In the genomic region with DNA sequence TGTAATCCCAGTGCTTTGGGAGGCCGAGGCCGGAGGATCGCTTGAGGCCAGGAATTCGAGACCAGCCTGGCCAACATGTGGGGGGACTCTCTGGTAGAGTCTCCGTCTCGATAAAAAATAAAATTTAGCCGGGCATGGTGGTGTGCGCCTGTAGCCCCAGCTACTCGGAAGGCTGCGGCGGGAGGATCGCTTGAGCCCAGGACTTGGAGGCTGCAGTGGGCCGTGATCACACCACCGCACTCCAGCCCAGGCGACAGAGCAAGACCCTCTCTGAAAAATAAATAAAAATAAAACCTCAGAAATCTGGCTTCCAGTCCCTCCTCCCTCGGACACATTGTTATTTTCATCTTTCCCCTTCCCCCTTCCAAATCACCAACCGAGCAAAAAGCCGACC, we compare ENCODE assay signal across 6 cellular contexts. TPM values are rescaled to one million over a fixed set of nuclear protein-coding genes. Genes with fewer than 3 reads are reported as not detected.
DNase-seq lines count a peak whose midpoint lies in the region; ATAC-seq, FAIRE-seq and TF ChIP-seq lines count a peak whose summit lies in the region.

No MANE protein-coding gene starts in this region.

- H3K36me3 ChIP-seq in bronchial epithelial cell (ENCODE audit: control insufficient read depth, insufficient read depth, low read length) (peaks cover 30% of the 10 kb centered on the region), neutrophil (peaks cover 40% of the 10 kb centered on the region)

- H3K27ac ChIP-seq in AG04450 (ENCODE audit: low read depth, low read length): peak overlapping the region; percentile 77
- H3K27ac ChIP-seq in neutrophil: peak overlapping the region; percentile 96

- no peak for DNase-seq in AG04450 (ENCODE audit: low read depth, low spot score)
- no peak for DNase-seq in bronchial epithelial cell (ENCODE audit: low read depth)
- DNase-seq in retina: no peak

- ATAC-seq in HG03045 (IDR thresholded peaks at IDR 0.05; ENCODE audit: unreplicated experiment) (peak; percentile 9), HG03095 (IDR thresholded peaks at IDR 0.05; ENCODE audit: unreplicated experiment) (no peak)

- no peaks in the 10 kb centered on the region for H3K27me3 ChIP-seq in AG04450 (ENCODE audit: control insufficient read depth, insufficient read depth, low read length)
- no peaks in the 10 kb centered on the region for H3K27me3 ChIP-seq in bronchial epithelial cell (ENCODE audit: control insufficient read depth, insufficient read depth, low read length)
- H3K27me3 ChIP-seq in neutrophil: no peaks in the 10 kb centered on the region

- FAIRE-seq in bronchial epithelial cell (lab: Jason Lieb, UNC): no peak

- TF ChIP-seq CTCF in AG04450 (IDR thresholded peaks at IDR 0.05; ENCODE audit: low read depth, low read length) (no peak), bronchial epithelial cell (IDR thresholded peaks at IDR 0.05; ENCODE audit: insufficient read depth, low read length, severe bottlenecking) (no peak), neutrophil (IDR thresholded peaks at IDR 0.05) (no peak)

- H3K4me3 ChIP-seq in AG04450 (ENCODE audit: low read depth, low read length) (peak overlapping the region; percentile 79), bronchial epithelial cell (ENCODE audit: low read depth, low read length) (peak overlapping the region; percentile 71), neutrophil (ENCODE audit: low read depth in 1 of 2, low read length in 1 of 2) (peak overlapping the region; percentile 74 to 87)

- peaks cover 32 to 40% of the 10 kb centered on the region in 2 experiments for H3K4me1 ChIP-seq in neutrophil (ENCODE audit: control insufficient read depth in 1 of 2, insufficient read depth in 1 of 2, low read depth in 1 of 2, low read length in 1 of 2)

- POLR2A ChIA-PET in AG04450 (lab: Yijun Ruan, JAX): interaction anchor here (0.6 to 2.0 kb wide), 7 partner anchors 11 to 73 kb away, joined by 3 to 8 read pairs (median 4); partner anchors contain the start of genes ETHE1, PINLYP, XRCC1 and ZNF575

- CTCF ChIA-PET in AG04450 (lab: Charles Lee): interaction anchor here (1.7 to 4.2 kb wide), 3 partner anchors 39 to 73 kb away, joined by 6 to 52 read pairs (median 42); partner anchors contain the start of gene ZNF575

- peaks cover 5% of the 10 kb centered on the region; the same call in 1 of the 2 replicates for H3K9me3 ChIP-seq in AG04450 (ENCODE audit: control insufficient read depth, insufficient read depth, low read length)
- H3K9me3 ChIP-seq in neutrophil: no peaks in the 10 kb centered on the region

RNA-seq across cellular contexts. Expression of gene IRGQ, which starts 0.3 kb away (rescaled TPM):
- polyA plus RNA-seq in AG04450 (2011; rRNA removed): 11.2 and 11.6 TPM in 2 replicates
- polyA minus RNA-seq in AG04450 (2011; rRNA and poly(A)+ RNA removed): 15.1 and 18.8 TPM in 2 replicates
- total RNA-seq in bronchial epithelial cell: 15.9 and 19.5 TPM in 2 replicates

RNA-seq across cellular contexts. Expression of gene ZNF576, which starts 0.8 kb away (rescaled TPM):
- polyA plus RNA-seq in AG04450 (2011; rRNA removed): 9.3 and 11.3 TPM in 2 replicates
- polyA minus RNA-seq in AG04450 (2011; rRNA and poly(A)+ RNA removed): 5.9 and 6.4 TPM in 2 replicates
- total RNA-seq in bronchial epithelial cell: 9.5 and 10.5 TPM in 2 replicates

RNA-seq across cellular contexts. Expression of gene SRRM5, which starts 16.3 kb away (rescaled TPM):
- polyA plus RNA-seq in AG04450 (2011; rRNA removed): 0.07 and 0.12 TPM in 2 replicates
- not detected in 2 replicates for polyA minus RNA-seq in AG04450 (2011; rRNA and poly(A)+ RNA removed)
- total RNA-seq in bronchial epithelial cell: not detected in 2 replicates

RNA-seq across cellular contexts. Expression of gene PINLYP, which starts 20.0 kb away (rescaled TPM):
- 1.8 and 2.7 TPM in 2 replicates for polyA plus RNA-seq in AG04450 (2011; rRNA removed)
- polyA minus RNA-seq in AG04450 (2011; rRNA and poly(A)+ RNA removed): 1.6 and 1.9 TPM in 2 replicates
- 0.53 and 0.64 TPM in 2 replicates for total RNA-seq in bronchial epithelial cell

RNA-seq across cellular contexts. Expression of gene XRCC1, which starts 20.3 kb away (rescaled TPM):
- polyA plus RNA-seq in AG04450 (2011; rRNA removed): 15.2 and 17.7 TPM in 2 replicates
- 14.7 and 18.6 TPM in 2 replicates for polyA minus RNA-seq in AG04450 (2011; rRNA and poly(A)+ RNA removed)
- total RNA-seq in bronchial epithelial cell: 8.3 and 10.5 TPM in 2 replicates
